In the genomic region with DNA sequence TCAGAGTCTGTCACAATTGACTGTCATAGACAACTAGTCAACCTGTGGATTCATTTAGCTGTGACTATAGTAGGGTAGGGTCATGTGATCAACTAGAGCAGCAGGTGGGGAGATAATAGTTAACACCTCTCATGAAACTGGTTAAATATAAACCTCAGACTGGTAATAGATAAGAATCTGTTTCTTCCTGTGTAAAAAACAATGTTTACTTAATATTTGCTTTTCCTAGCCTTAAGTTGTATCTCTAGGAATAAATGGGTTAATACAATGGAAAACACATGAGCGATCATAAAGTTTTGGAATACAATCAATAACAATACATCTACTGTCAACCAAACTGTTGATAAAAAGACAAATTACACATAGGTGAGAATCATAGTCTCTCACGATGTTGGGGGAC, we compare ENCODE assay signal across 17 cellular contexts.
DNase-seq lines count a peak whose midpoint lies in the region; ATAC-seq lines count a peak whose summit lies in the region.
"Had no signal": no experiment of that assay in that cellular context is flagged by ENCODE, and none has a peak within 500 bp of the region (broad histone marks: within the 10 kb centered on the region; RNA-seq: fewer than 3 reads in every experiment).

No MANE protein-coding gene starts in this region.

- DNase-seq in kidney tubule cell (ENCODE audit: low spot score) = peak; percentile 47
- DNase-seq in pons (ENCODE audit: low spot score) = no peak
- no peak for DNase-seq in iPS-NIHi7 (ENCODE audit: extremely low spot score)
- DNase-seq in hepatic stellate cell (ENCODE audit: low spot score) = no peak
- DNase-seq: activated CD4-positive, alpha-beta T cell treated with anti-CD3 and anti-CD28 coated beads for 36 hours; activated CD8-positive, alpha-beta memory T cell treated with anti-CD3 and anti-CD28 coated beads, Interleukin-2, amount 50 U/mL, for 48 hours; activated naive CD4-positive, alpha-beta T cell; Caco-2; GDM1; naive thymus-derived CD4-positive, alpha-beta T cell; NCI-H2029; NCI-H524 had no signal

- ATAC-seq in GM18873 (IDR thresholded peaks at IDR 0.05; ENCODE audit: low FRiP score, unreplicated experiment) (peak; percentile 43), GM21825 (IDR thresholded peaks at IDR 0.05; ENCODE audit: unreplicated experiment) (peak; percentile 40), HG03378 (IDR thresholded peaks at IDR 0.05; ENCODE audit: unreplicated experiment) (peak; percentile 56), HG03280 (IDR thresholded peaks at IDR 0.05; ENCODE audit: unreplicated experiment) (no peak)
- ATAC-seq: activated CD4-positive, alpha-beta T cell treated with anti-CD3 and anti-CD28 coated beads for 36 hours; naive thymus-derived CD4-positive, alpha-beta T cell; stimulated activated effector memory CD8-positive, alpha-beta T cell treated with anti-CD3 and anti-CD28 coated beads, Interleukin-12 subunit alpha, Interleukin-12 subunit beta, amount 100 ng/mL, for 72 hours had no signal
